In genomic region chr5:75533716-75534115, GRCh38 we compare ENCODE assay signal across 7 cellular contexts. TPM values are rescaled to one million over a fixed set of nuclear protein-coding genes. Genes with fewer than 3 reads are reported as not detected.
DNase-seq lines count a peak whose midpoint lies in the region; FAIRE-seq and TF ChIP-seq lines count a peak whose summit lies in the region.
"Not testable (repeated sequence)": the region's sequence is repeated elsewhere in the genome, so short reads cannot be mapped to it uniquely, and the experiment has no call there.

No MANE protein-coding gene starts in this region.

- H3K9me3 ChIP-seq in MG63 (peaks cover 32% of the 10 kb centered on the region), adipocyte (ENCODE audit: control insufficient read depth, low read length) (peaks cover 13% of the 10 kb centered on the region)

- H3K36me3 ChIP-seq in MG63: peaks cover 56% of the 10 kb centered on the region
- H3K36me3 ChIP-seq in adipocyte (ENCODE audit: control insufficient read depth, insufficient read depth, low read length, severe bottlenecking): peaks cover 19% of the 10 kb centered on the region
- H3K36me3 ChIP-seq in bronchial epithelial cell (ENCODE audit: control insufficient read depth, insufficient read depth, low read length): not testable (repeated sequence)

- TF ChIP-seq CTCF in AG10803 (conservative IDR thresholded peaks at IDR 0.05; ENCODE audit: low read length); bronchial epithelial cell (IDR thresholded peaks at IDR 0.05; ENCODE audit: insufficient read depth, low read length, severe bottlenecking): not testable (repeated sequence)

- peaks cover 16% of the 10 kb centered on the region for H3K4me1 ChIP-seq in adipocyte (ENCODE audit: control insufficient read depth, insufficient read depth, low read length)

- H3K4me3 ChIP-seq in AG10803 (ENCODE audit: low read length); MG63; adipocyte (ENCODE audit: low read length); bronchial epithelial cell (ENCODE audit: low read depth, low read length): not testable (repeated sequence)

- not testable (repeated sequence) for H3K9ac ChIP-seq in adipocyte (ENCODE audit: low read length)

- not testable (repeated sequence) for H3K27me3 ChIP-seq in MG63; adipocyte (replicated peaks; ENCODE audit: control insufficient read depth, insufficient read depth, low read length); bronchial epithelial cell (ENCODE audit: control insufficient read depth, insufficient read depth, low read length)

- FAIRE-seq in bronchial epithelial cell (lab: Jason Lieb, UNC): not testable (repeated sequence)

- DNase-seq in AG10803 (ENCODE audit: low read depth) (peak; percentile 91), HCEC 1CT (peak; percentile 59), MG63 (peak; percentile 41), adipocyte (ENCODE audit: low read depth) (peak; percentile 51), bronchial epithelial cell (ENCODE audit: low read depth) (peak; percentile 72), fibroblast of peridontal ligament (ENCODE audit: extremely low read depth) (peak; percentile 57), kidney tubule cell (ENCODE audit: low spot score) (peak; percentile 79)

RNA-seq across cellular contexts. Expression of gene POLK, which starts 22.0 kb away (rescaled TPM):
- 10.9 and 24.0 TPM in 2 replicates for total RNA-seq in MG63 (2014; rRNA removed; shearing (Covaris generic); ENCODE audit: low replicate concordance)
- total RNA-seq in bronchial epithelial cell: 22.4 and 23.8 TPM in 2 replicates

RNA-seq across cellular contexts. Expression of gene CERT1, which starts 22.3 kb away (rescaled TPM):
- total RNA-seq in MG63 (2014; rRNA removed; shearing (Covaris generic); ENCODE audit: low replicate concordance): 7.6 and 11.1 TPM in 2 replicates
- 20.5 and 25.3 TPM in 2 replicates for total RNA-seq in bronchial epithelial cell

Comparison
In these comparisons a context has a peak if more than half of its experiments do, and no peak if none do; other contexts are left out.
1. DNase-seq: peak in every context shown above with its lines; median percentile 91 in AG10803; 79 in kidney tubule cell; 72 in bronchial epithelial cell; 59 in HCEC 1CT; 57 in fibroblast of peridontal ligament; 51 in adipocyte; 41 in MG63.